Comparison of ENCODE assay signal across 24 cellular contexts in the genomic region with DNA sequence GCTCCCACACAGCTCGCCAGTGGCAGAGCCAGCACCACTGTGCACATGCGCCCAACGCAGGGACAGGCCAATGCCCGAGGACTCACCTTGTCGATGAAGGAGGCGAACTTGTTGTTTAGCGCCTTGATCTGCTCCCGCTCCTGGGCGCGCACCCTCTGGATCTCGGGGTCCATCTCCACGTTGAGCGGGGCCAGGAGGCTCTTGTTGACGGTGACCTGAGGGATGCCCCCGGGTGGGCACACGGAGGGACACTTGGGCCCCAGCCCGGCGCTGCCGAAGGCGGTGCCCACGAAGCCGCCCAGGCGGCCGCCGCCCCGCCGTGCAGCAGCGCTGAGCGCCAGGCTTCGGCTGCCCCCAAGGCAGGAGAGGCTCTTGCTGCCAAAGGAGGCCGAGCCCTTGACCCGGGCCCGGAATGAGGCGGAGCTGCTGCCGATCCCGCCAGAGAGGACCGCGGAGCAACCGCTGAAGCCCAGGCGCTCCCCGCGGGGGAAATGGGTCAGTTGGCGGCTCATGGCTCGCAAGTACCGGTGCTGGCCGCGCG. TPM values are rescaled to one million over a fixed set of nuclear protein-coding genes. Genes with fewer than 3 reads are reported as not detected.
A peak's percentile ranks its signal among the peaks of the same experiment; 100 is the strongest.
DNase-seq lines count a peak whose midpoint lies in the region; ATAC-seq and TF ChIP-seq lines count a peak whose summit lies in the region.
"Had no signal": no experiment of that assay in that cellular context is flagged by ENCODE, and none has a peak within 500 bp of the region (broad histone marks: within the 10 kb centered on the region; RNA-seq: fewer than 3 reads in every experiment).

TSS of gene KRT72 (minus strand) at position 523 of the 541 bp plus-strand sequence. CDS start at position 512, 11 bp downstream.

- no peaks in the 10 kb centered on the region for H3K9me3 ChIP-seq in RWPE2 (ENCODE audit: severe bottlenecking)
- H3K9me3 ChIP-seq: sigmoid colon, suprapubic skin, vagina had no signal

- H3K4me1 ChIP-seq in RWPE2 (ENCODE audit: insufficient read depth, poor library complexity, severe bottlenecking) = no peaks in the 10 kb centered on the region
- H3K4me1 ChIP-seq: sigmoid colon, vagina had no signal

- intact Hi-C loops in activated CD4-positive, alpha-beta memory T cell treated with anti-CD3 and anti-CD28 coated beads for 36 hours (cut with micrococcal nuclease) = no loop called here

- H3K36me3 Mint-ChIP-seq in activated CD4-positive, alpha-beta memory T cell treated with anti-CD3 and anti-CD28 coated beads, Interleukin-2, amount 10 ng/mL, durations not matched to agents 7 days and 5 days (ENCODE audit: low read depth) = no peaks in the 10 kb centered on the region
- no peaks in the 10 kb centered on the region for H3K36me3 Mint-ChIP-seq in activated CD4-positive, alpha-beta memory T cell treated with anti-CD3 and anti-CD28 coated beads for 36 hours
- H3K36me3 Mint-ChIP-seq in osteocyte (ENCODE audit: unreplicated experiment) = no peaks in the 10 kb centered on the region

- POLR2A ChIA-PET in activated CD4-positive, alpha-beta memory T cell treated with anti-CD3 and anti-CD28 coated beads, Interleukin-2, amount 10 ng/mL, durations not matched to agents 7 days and 5 days (lab: Charles Lee) = no interaction called here
- POLR2A ChIA-PET in activated CD4-positive, alpha-beta memory T cell treated with anti-CD3 and anti-CD28 coated beads for 36 hours (lab: Charles Lee) = no interaction called here

- H3K9me3 Mint-ChIP-seq in activated CD4-positive, alpha-beta memory T cell treated with anti-CD3 and anti-CD28 coated beads, Interleukin-2, amount 10 ng/mL, durations not matched to agents 7 days and 5 days = no peaks in the 10 kb centered on the region
- no peaks in the 10 kb centered on the region for H3K9me3 Mint-ChIP-seq in activated CD4-positive, alpha-beta memory T cell treated with anti-CD3 and anti-CD28 coated beads for 36 hours
- no peaks in the 10 kb centered on the region for H3K9me3 Mint-ChIP-seq in osteocyte (ENCODE audit: unreplicated experiment)
- H3K9me3 Mint-ChIP-seq: activated naive CD8-positive, alpha-beta T cell treated with anti-CD3 and anti-CD28 coated beads, Interleukin-2, amount 10 ng/mL, durations not matched to agents 7 days and 5 days; activated T-helper 1 cell treated with anti-CD3 and anti-CD28 coated beads, Interleukin-12 subunit alpha, Interleukin-12 subunit beta, Interleukin-2, Interleukin-4 antibody, amounts not matched to agents 30 ng/mL and 10 ng/mL and 1 ng/mL, durations not matched to agents 14 hours and 24 hours and 36 hours had no signal

- H3K27me3 ChIP-seq in RWPE2 (ENCODE audit: insufficient read depth, poor library complexity, severe bottlenecking) = no peaks in the 10 kb centered on the region
- H3K27me3 ChIP-seq: vagina had no signal

- H3K4me3 ChIP-seq in RWPE2 (ENCODE audit: severe bottlenecking) = no peak within 1 kb of the TSS
- H3K4me3 ChIP-seq: sigmoid colon, SK-N-MC, suprapubic skin, vagina had no signal

- no peaks in the 10 kb centered on the region for H3K36me3 ChIP-seq in RWPE2 (ENCODE audit: low read depth)
- H3K36me3 ChIP-seq: sigmoid colon, suprapubic skin, vagina had no signal

- no peak for TF ChIP-seq POLR2A in erythroblast (IDR thresholded peaks at IDR 0.05; ENCODE audit: low read length)

- DNase-seq in activated CD4-positive, alpha-beta memory T cell treated with anti-CD3 and anti-CD28 coated beads, Interleukin-2, amount 10 ng/mL, durations not matched to agents 7 days and 5 days = peak; percentile 9
- DNase-seq in activated CD4-positive, alpha-beta memory T cell treated with anti-CD3 and anti-CD28 coated beads for 36 hours = no peak
- DNase-seq in RWPE2 (ENCODE audit: low spot score) (peak; percentile 59), erythroblast (lab: John Stamatoyannopoulos, UW) (peak; percentile 19 to 20), osteocyte (ENCODE audit: extremely low spot score, unreplicated experiment) (peak; percentile 80), DMS153 treated with DMSO at 0.1 percent for 48 hours (lab: John Stamatoyannopoulos, UW; ENCODE audit: unreplicated experiment) (no peak)
- DNase-seq in activated CD4-positive, CD25-positive, alpha-beta regulatory T cell treated with anti-CD3 and anti-CD28 coated beads, Interleukin-2, amount 50 U/mL, for 72 hours = no peak
- DNase-seq: activated naive CD8-positive, alpha-beta T cell treated with anti-CD3 and anti-CD28 coated beads, Interleukin-2, amount 10 ng/mL, durations not matched to agents 7 days and 5 days; cerebellar nuclear complex; Kasumi-1; NCI-H1436; NCI-H82; RPMI8226; sigmoid colon; stimulated activated naive CD4-positive, alpha-beta T cell; T-helper 2 cell had no signal

- ATAC-seq in RWPE2 (ENCODE audit: low read depth) (no peak), HG02610 (IDR thresholded peaks at IDR 0.05; ENCODE audit: unreplicated experiment) (no peak)

- H3K27ac ChIP-seq in RWPE2 (ENCODE audit: poor library complexity, severe bottlenecking) = no peak within 1 kb of the TSS
- H3K27ac ChIP-seq: sigmoid colon, SK-N-MC, suprapubic skin, vagina had no signal

- H3K4me1 Mint-ChIP-seq in activated CD4-positive, alpha-beta memory T cell treated with anti-CD3 and anti-CD28 coated beads, Interleukin-2, amount 10 ng/mL, durations not matched to agents 7 days and 5 days = peaks cover 4% of the 10 kb centered on the region
- peaks cover 19% of the 10 kb centered on the region for H3K4me1 Mint-ChIP-seq in activated CD4-positive, alpha-beta memory T cell treated with anti-CD3 and anti-CD28 coated beads for 36 hours (ENCODE audit: low read depth)
- H3K4me1 Mint-ChIP-seq in osteocyte (ENCODE audit: unreplicated experiment) = no peaks in the 10 kb centered on the region

- H3K4me3 Mint-ChIP-seq in activated CD4-positive, alpha-beta memory T cell treated with anti-CD3 and anti-CD28 coated beads, Interleukin-2, amount 10 ng/mL, durations not matched to agents 7 days and 5 days = no peak within 1 kb of the TSS
- no peak within 1 kb of the TSS for H3K4me3 Mint-ChIP-seq in activated CD4-positive, alpha-beta memory T cell treated with anti-CD3 and anti-CD28 coated beads for 36 hours
- H3K4me3 Mint-ChIP-seq in osteocyte (ENCODE audit: unreplicated experiment) = no peak within 1 kb of the TSS
- H3K4me3 Mint-ChIP-seq: activated naive CD8-positive, alpha-beta T cell treated with anti-CD3 and anti-CD28 coated beads, Interleukin-2, amount 10 ng/mL, durations not matched to agents 7 days and 5 days; activated T-helper 1 cell treated with anti-CD3 and anti-CD28 coated beads, Interleukin-12 subunit alpha, Interleukin-12 subunit beta, Interleukin-2, Interleukin-4 antibody, amounts not matched to agents 30 ng/mL and 10 ng/mL and 1 ng/mL, durations not matched to agents 14 hours and 24 hours and 36 hours had no signal

- CTCF ChIA-PET in activated CD4-positive, alpha-beta memory T cell treated with anti-CD3 and anti-CD28 coated beads, Interleukin-2, amount 10 ng/mL, durations not matched to agents 7 days and 5 days (lab: Charles Lee) = no interaction called here
- CTCF ChIA-PET in activated CD4-positive, alpha-beta memory T cell treated with anti-CD3 and anti-CD28 coated beads for 36 hours (lab: Charles Lee) = no interaction called here

- no peak within 1 kb of the TSS for H3K27ac Mint-ChIP-seq in activated CD4-positive, alpha-beta memory T cell treated with anti-CD3 and anti-CD28 coated beads, Interleukin-2, amount 10 ng/mL, durations not matched to agents 7 days and 5 days
- H3K27ac Mint-ChIP-seq in activated CD4-positive, alpha-beta memory T cell treated with anti-CD3 and anti-CD28 coated beads for 36 hours = no peak within 1 kb of the TSS
- H3K27ac Mint-ChIP-seq in osteocyte (ENCODE audit: unreplicated experiment) = no peak within 1 kb of the TSS
- H3K27ac Mint-ChIP-seq: activated naive CD8-positive, alpha-beta T cell treated with anti-CD3 and anti-CD28 coated beads, Interleukin-2, amount 10 ng/mL, durations not matched to agents 7 days and 5 days; activated T-helper 1 cell treated with anti-CD3 and anti-CD28 coated beads, Interleukin-12 subunit alpha, Interleukin-12 subunit beta, Interleukin-2, Interleukin-4 antibody, amounts not matched to agents 30 ng/mL and 10 ng/mL and 1 ng/mL, durations not matched to agents 14 hours and 24 hours and 36 hours; progenitor cell of endocrine pancreas had no signal

- TF ChIP-seq CTCF in RWPE2 (IDR thresholded peaks at IDR 0.05; ENCODE audit: poor library complexity, severe bottlenecking) (no peak), osteocyte (IDR thresholded peaks at IDR 0.05) (no peak)

- peaks cover 38% of the 10 kb centered on the region for H3K27me3 Mint-ChIP-seq in activated CD4-positive, alpha-beta memory T cell treated with anti-CD3 and anti-CD28 coated beads, Interleukin-2, amount 10 ng/mL, durations not matched to agents 7 days and 5 days
- no peaks in the 10 kb centered on the region for H3K27me3 Mint-ChIP-seq in activated CD4-positive, alpha-beta memory T cell treated with anti-CD3 and anti-CD28 coated beads for 36 hours
- H3K27me3 Mint-ChIP-seq in osteocyte (ENCODE audit: unreplicated experiment) = peaks cover 70% of the 10 kb centered on the region

RNA-seq across cellular contexts. Expression of gene KRT72, which starts in this region (rescaled TPM):
- total RNA-seq in activated CD4-positive, alpha-beta memory T cell treated with anti-CD3 and anti-CD28 coated beads, Interleukin-2, amount 10 ng/mL, durations not matched to agents 7 days and 5 days = not detected
- under 1 TPM in 1 of 2 experiments, not detected in 1; 0.17 TPM for total RNA-seq in activated CD4-positive, alpha-beta memory T cell treated with anti-CD3 and anti-CD28 coated beads for 36 hours
- not detected in 2 replicates for total RNA-seq in osteocyte
- total RNA-seq: A172; activated T-helper 1 cell treated with anti-CD3 and anti-CD28 coated beads, Interleukin-12 subunit alpha, Interleukin-12 subunit beta, Interleukin-2, Interleukin-4 antibody, amounts not matched to agents 30 ng/mL and 10 ng/mL and 1 ng/mL, durations not matched to agents 14 hours and 24 hours and 36 hours; mucosa of gallbladder; progenitor cell of endocrine pancreas; sigmoid colon; vagina had no signal

Comparison
In these comparisons a context has a peak if more than half of its experiments do, and no peak if none do; other contexts are left out.
1. Peak in DNase-seq in activated CD4-positive, alpha-beta memory T cell treated with anti-CD3 and anti-CD28 coated beads, Interleukin-2, amount 10 ng/mL, durations not matched to agents 7 days and 5 days; RNA of the gene not detected or under 1 TPM.
2. Peak in DNase-seq in osteocyte; RNA of the gene not detected or under 1 TPM.
3. DNase-seq: peak in RWPE2 (single experiment) and erythroblast (2 of 2); none in activated CD4-positive, alpha-beta memory T cell treated with anti-CD3 and anti-CD28 coated beads for 36 hours (single experiment), activated CD4-positive, CD25-positive, alpha-beta regulatory T cell treated with anti-CD3 and anti-CD28 coated beads, Interleukin-2, amount 50 U/mL, for 72 hours (single experiment) and DMS153 treated with DMSO at 0.1 percent for 48 hours (single experiment).